ENCODE assay signal across 26 cellular contexts in genomic region chr14:71961972-71962371, GRCh38.
DNase-seq lines count a peak whose midpoint lies in the region; ATAC-seq, FAIRE-seq and TF ChIP-seq lines count a peak whose summit lies in the region.
"Had no signal": no experiment of that assay in that cellular context is flagged by ENCODE, and none has a peak within 500 bp of the region (broad histone marks: within the 10 kb centered on the region; RNA-seq: fewer than 3 reads in every experiment).

No MANE protein-coding gene starts in this region.

- peak; percentile 39 for FAIRE-seq in GM18507 (lab: Jason Lieb, UNC)
- FAIRE-seq: A204.1, D721Med, GM12891, HepG2 had no signal

- H3K27me3 ChIP-seq in OCI-LY3 (ENCODE audit: low read depth, low read length) = no peaks in the 10 kb centered on the region
- H3K27me3 ChIP-seq: BE2C had no signal

- H3K27ac Mint-ChIP-seq in stimulated activated naive B cell treated with anti-CD40 and anti-IgM and Interleukin-4, amounts not matched to agents 10 μg/mL and 1 μg/mL and 100 μg/mL, for 72 hours = no peak overlapping the region
- H3K27ac Mint-ChIP-seq: CD4-positive, CD25-positive, alpha-beta regulatory T cell; CD8-positive, alpha-beta memory T cell; HFFc6; IgD-negative memory B cell had no signal

- no peak overlapping the region for H3K4me3 Mint-ChIP-seq in stimulated activated naive B cell treated with anti-CD40 and anti-IgM and Interleukin-4, amounts not matched to agents 10 μg/mL and 1 μg/mL and 100 μg/mL, for 72 hours
- H3K4me3 Mint-ChIP-seq: CD4-positive, CD25-positive, alpha-beta regulatory T cell; CD8-positive, alpha-beta memory T cell; HFFc6; IgD-negative memory B cell had no signal

- DNase-seq in GM12865 (ENCODE audit: low read depth) = peak; percentile 28
- DNase-seq in GM18507 (ENCODE audit: extremely low spot score, insufficient read length, low read depth) = no peak
- DNase-seq in stimulated activated naive B cell treated with anti-CD40 and anti-IgM and Interleukin-4, amounts not matched to agents 10 μg/mL and 1 μg/mL and 100 μg/mL, for 72 hours = no peak
- DNase-seq in cerebellar cortex (ENCODE audit: low spot score) = no peak
- DNase-seq: ACHN; BE2C; C1 segment of cervical spinal cord; CD4-positive, CD25-positive, alpha-beta regulatory T cell; CD8-positive, alpha-beta memory T cell; COR-L47; DMS79; GDM1; GOT3; H7; HFFc6; Karpas-422; KBM-7 had no signal

- H2AFZ ChIP-seq in OCI-LY3 (ENCODE audit: low read depth, low read length) = no peak overlapping the region

- H3K9ac ChIP-seq in OCI-LY3 (ENCODE audit: low read length) = no peak overlapping the region

- TF ChIP-seq CTCF in GM12865 (IDR thresholded peaks at IDR 0.05; ENCODE audit: insufficient read depth, low read depth, low read length, missing control alignments) (no peak), OCI-LY3 (IDR thresholded peaks at IDR 0.05; ENCODE audit: low read depth, low read length) (no peak)

- peak overlapping the region; percentile 32 for H3K27ac ChIP-seq in OCI-LY3 (ENCODE audit: low read length)

- peak overlapping the region; percentile 68 for H3K4me2 ChIP-seq in OCI-LY3 (ENCODE audit: low read length)

- peaks cover 38% of the 10 kb centered on the region for H3K4me1 ChIP-seq in OCI-LY3 (ENCODE audit: low read length)
- H3K4me1 ChIP-seq: BE2C had no signal

- peaks cover 4 to 18% of the 10 kb centered on the region in 2 donors for H3K4me1 Mint-ChIP-seq in stimulated activated naive B cell treated with anti-CD40 and anti-IgM and Interleukin-4, amounts not matched to agents 10 μg/mL and 1 μg/mL and 100 μg/mL, for 72 hours
- H3K4me1 Mint-ChIP-seq: CD4-positive, CD25-positive, alpha-beta regulatory T cell; CD8-positive, alpha-beta memory T cell had no signal

- no peaks in the 10 kb centered on the region for H3K9me3 ChIP-seq in OCI-LY3 (ENCODE audit: insufficient read depth, low read length)
- H3K9me3 ChIP-seq: BE2C had no signal

- no peaks in the 10 kb centered on the region for H3K79me2 ChIP-seq in OCI-LY3 (ENCODE audit: low read length)

- H3K9me3 Mint-ChIP-seq in stimulated activated naive B cell treated with anti-CD40 and anti-IgM and Interleukin-4, amounts not matched to agents 10 μg/mL and 1 μg/mL and 100 μg/mL, for 72 hours = no peaks in the 10 kb centered on the region
- H3K9me3 Mint-ChIP-seq: IgD-negative memory B cell had no signal

- H3K4me3 ChIP-seq in GM12865 (ENCODE audit: low read depth, low read length) = no peak overlapping the region
- peak overlapping the region; percentile 29; the same call in 1 of the 2 replicates for H3K4me3 ChIP-seq in OCI-LY3 (ENCODE audit: low read length)

- H4K20me1 ChIP-seq in OCI-LY3 (ENCODE audit: insufficient read depth, low read length) = no peaks in the 10 kb centered on the region

- no peaks in the 10 kb centered on the region for H3K36me3 Mint-ChIP-seq in stimulated activated naive B cell treated with anti-CD40 and anti-IgM and Interleukin-4, amounts not matched to agents 10 μg/mL and 1 μg/mL and 100 μg/mL, for 72 hours
- H3K36me3 Mint-ChIP-seq: CD4-positive, CD25-positive, alpha-beta regulatory T cell; CD8-positive, alpha-beta memory T cell; IgD-negative memory B cell had no signal

- no peaks in the 10 kb centered on the region for H3K36me3 ChIP-seq in OCI-LY3 (replicated peaks; ENCODE audit: low read depth, low read length)
- H3K36me3 ChIP-seq: BE2C had no signal

- ATAC-seq in stimulated activated naive B cell treated with anti-CD40 and anti-IgM and Interleukin-4, amounts not matched to agents 10 μg/mL and 1 μg/mL and 100 μg/mL, for 72 hours (replicated peaks) = peak; percentile 69 to 73
- ATAC-seq in GM18907 (IDR thresholded peaks at IDR 0.05; ENCODE audit: unreplicated experiment) = no peak
- no peak for ATAC-seq in GM19467 (IDR thresholded peaks at IDR 0.05; ENCODE audit: unreplicated experiment)
- ATAC-seq: HCT116, HepG2 had no signal

- H3K27me3 Mint-ChIP-seq in stimulated activated naive B cell treated with anti-CD40 and anti-IgM and Interleukin-4, amounts not matched to agents 10 μg/mL and 1 μg/mL and 100 μg/mL, for 72 hours = peaks cover 13 to 16% of the 10 kb centered on the region in 2 donors

Comparison
In these comparisons a context has a peak if more than half of its experiments do, and no peak if none do; other contexts are left out.
1. ATAC-seq: peak in stimulated activated naive B cell treated with anti-CD40 and anti-IgM and Interleukin-4, amounts not matched to agents 10 μg/mL and 1 μg/mL and 100 μg/mL, for 72 hours (2 of 2); none in GM18907 (single experiment) and GM19467 (single experiment).